Comparison of ENCODE assay signal across 8 cellular contexts in the genomic region with DNA sequence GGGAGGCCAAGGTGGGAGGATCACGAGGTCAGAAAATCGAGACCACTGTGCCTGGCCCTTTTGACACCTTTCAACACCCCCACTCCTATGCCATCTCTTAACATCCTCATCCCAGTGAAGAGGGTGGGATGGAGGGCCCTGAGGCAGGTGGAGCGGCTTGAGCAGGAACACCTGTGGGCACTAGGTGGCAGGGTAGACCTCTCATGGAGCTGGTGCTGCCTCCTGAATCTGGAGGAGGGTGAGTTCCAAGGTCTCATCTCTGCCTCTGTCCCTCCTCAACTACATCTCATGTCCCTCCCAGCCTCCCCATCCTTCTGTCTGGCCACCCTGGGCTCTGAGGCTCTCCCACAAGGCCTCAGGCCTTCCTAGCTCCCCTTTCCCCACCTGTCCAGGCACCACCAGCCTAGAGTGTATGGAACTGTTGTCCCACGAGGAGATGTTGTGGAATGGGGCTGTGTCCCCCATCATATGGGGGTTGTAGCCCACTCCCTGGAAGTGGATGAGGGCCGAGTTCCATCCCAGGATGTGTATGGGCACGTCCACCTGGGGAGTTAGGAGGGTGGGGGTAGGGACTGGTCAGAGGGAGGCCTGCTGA. TPM values are rescaled to one million over a fixed set of nuclear protein-coding genes. Genes with fewer than 3 reads are reported as not detected.
DNase-seq lines count a peak whose midpoint lies in the region; ATAC-seq, FAIRE-seq and TF ChIP-seq lines count a peak whose summit lies in the region.

No MANE protein-coding gene starts in this region.

- dilution Hi-C loops in keratinocyte (cut with MboI; ENCODE audit: extremely low pct_ligation_motif_present, low sequenced_read_pairs), result no loop called here

- peak; percentile 67 for TF ChIP-seq CTCF in C4-2B (conservative IDR thresholded peaks at IDR 0.05)
- peak; percentile 79 for TF ChIP-seq CTCF in GM12875 (IDR thresholded peaks at IDR 0.05; ENCODE audit: borderline replicate concordance, insufficient read depth, low read depth, low read length)
- peak; percentile 84 for TF ChIP-seq CTCF in Panc1 (IDR thresholded peaks at IDR 0.05)
- peak; percentile 60 to 89 (median 80) for TF ChIP-seq CTCF in keratinocyte (optimal IDR thresholded peaks at IDR 0.05 in 1 of 3, IDR thresholded peaks at IDR 0.05 in 1 of 3, conservative IDR thresholded peaks at IDR 0.05 in 1 of 3; ENCODE audit: extremely low read depth in 1 of 3, insufficient read depth in 2 of 3, low read length in 3 of 3)
- TF ChIP-seq CTCF in gastrocnemius medialis (IDR thresholded peaks at IDR 0.05 in 4 of 5, conservative IDR thresholded peaks at IDR 0.05 in 1 of 5), result no peak

- H4K20me1 ChIP-seq in keratinocyte (ENCODE audit: control insufficient read depth, extremely low read depth, insufficient read depth, low read length), result no peaks in the 10 kb centered on the region

- no peaks in the 10 kb centered on the region for H3K36me3 ChIP-seq in Panc1 (ENCODE audit: control insufficient read depth, insufficient read depth, low read length)
- H3K36me3 ChIP-seq in keratinocyte (ENCODE audit: control insufficient read depth in 2 of 2, extremely low read depth in 1 of 2, insufficient read depth in 2 of 2, low read length in 2 of 2), result no peaks in the 10 kb centered on the region
- no peaks in the 10 kb centered on the region for H3K36me3 ChIP-seq in gastrocnemius medialis

- no peak overlapping the region for H2AFZ ChIP-seq in keratinocyte (ENCODE audit: control insufficient read depth, low read length)

- H3K9me3 ChIP-seq in Panc1 (ENCODE audit: control insufficient read depth, insufficient read depth, low read depth, low read length) (no peaks in the 10 kb centered on the region), keratinocyte (ENCODE audit: control insufficient read depth, low read depth, low read length) (no peaks in the 10 kb centered on the region), gastrocnemius medialis (no peaks in the 10 kb centered on the region)

- no peaks in the 10 kb centered on the region for H3K27me3 ChIP-seq in Panc1 (ENCODE audit: control insufficient read depth, insufficient read depth, low read length)
- H3K27me3 ChIP-seq in keratinocyte (ENCODE audit: control insufficient read depth, extremely low read depth, insufficient read depth, low read length), result peaks cover 2% of the 10 kb centered on the region
- peaks cover 9 to 16% (median 15%) of the 10 kb centered on the region in 3 donors for H3K27me3 ChIP-seq in gastrocnemius medialis

- H3K9me1 ChIP-seq in keratinocyte (ENCODE audit: control insufficient read depth, extremely low read depth, insufficient read depth, low read length), result no peaks in the 10 kb centered on the region

- BruUV-seq in Panc1 (replicated peaks; lab: Mats Ljungman, UMichigan), result no TSS peak

- H3K27ac ChIP-seq in C4-2B (no peak overlapping the region), Panc1 (ENCODE audit: low read length) (no peak overlapping the region), keratinocyte (ENCODE audit: control insufficient read depth, insufficient read depth, low read length) (no peak overlapping the region), gastrocnemius medialis (no peak overlapping the region)

- no peak for TF ChIP-seq POLR2A in gastrocnemius medialis (IDR thresholded peaks at IDR 0.05)

- H3K4me2 ChIP-seq in keratinocyte (ENCODE audit: control insufficient read depth, extremely low read depth, insufficient read depth, low read depth, low read length), result no peak overlapping the region

- no peak for DNase-seq in Panc1 (ENCODE audit: low read depth, low spot score)
- DNase-seq in keratinocyte (ENCODE audit: low read depth, low spot score), result no peak
- no peak for DNase-seq in Ammon's horn (ENCODE audit: low spot score)
- DNase-seq in gastrocnemius medialis, result no peak

- in situ Hi-C loops in Panc1 (cut with HindIII; ENCODE audit: low pct_unique_long_range_greater_than_20kb, low sequenced_read_pairs), result no loop called here
- in situ Hi-C loops in gastrocnemius medialis (cut with MboI; ENCODE audit: low sequenced_read_pairs in 4 of 4), result loop anchor here in 1 of 4 donors (25.0 kb wide), 1 partner anchor 302 kb away; a partner anchor contains a TSS

- ATAC-seq in Panc1 (peak; percentile 93), gastrocnemius medialis (no peak), HG02588 (IDR thresholded peaks at IDR 0.05; ENCODE audit: unreplicated experiment) (no peak), HG03097 (IDR thresholded peaks at IDR 0.05; ENCODE audit: low FRiP score, unreplicated experiment) (no peak)

- no peaks in the 10 kb centered on the region for H3K79me2 ChIP-seq in keratinocyte (ENCODE audit: control insufficient read depth, insufficient read depth, low read length)

- H3K4me3 ChIP-seq in GM12875 (ENCODE audit: low read depth, low read length) (no peak overlapping the region), Panc1 (ENCODE audit: low read depth in 2 of 2, low read length in 2 of 2) (no peak overlapping the region), keratinocyte (ENCODE audit: control insufficient read depth in 2 of 3, extremely low read depth in 1 of 3, insufficient read depth in 2 of 3, low read depth in 1 of 3, low read length in 3 of 3) (no peak overlapping the region), gastrocnemius medialis (no peak overlapping the region)

- intact Hi-C loops in Panc1 (cut with micrococcal nuclease; ENCODE audit: unreplicated experiment), result no loop called here
- intact Hi-C loops in gastrocnemius medialis (cut with DNase I; ENCODE audit: low total_unique reads), result no loop called here

- CTCF ChIA-PET in Panc1 (lab: Charles Lee), result interaction anchor here (0.6 to 2.0 kb wide), 10 partner anchors 15 to 145 kb away, joined by 3 to 12 read pairs (median 5); no protein-coding TSS in a partner anchor

- H3K9ac ChIP-seq in keratinocyte (ENCODE audit: control insufficient read depth, extremely low read depth, insufficient read depth, low read length), result no peak overlapping the region

- H3K4me1 ChIP-seq in Panc1 (ENCODE audit: control insufficient read depth, insufficient read depth, low read length) (no peaks in the 10 kb centered on the region), keratinocyte (ENCODE audit: control insufficient read depth, extremely low read depth, insufficient read depth, low read length) (no peaks in the 10 kb centered on the region), gastrocnemius medialis (no peaks in the 10 kb centered on the region)

- POLR2A ChIA-PET in Panc1 (lab: Charles Lee), result interaction anchor here (0.6 to 0.7 kb wide), 2 partner anchors 107 to 478 kb away, joined by 3 to 6 read pairs; no protein-coding TSS in a partner anchor

- peak; percentile 58 for FAIRE-seq in keratinocyte (lab: Jason Lieb, UNC)

RNA-seq across cellular contexts. Expression of a gene that starts 17.0 kb away (rescaled TPM):
- total RNA-seq in Panc1 (2021; ENCODE audit: unreplicated experiment) (not detected), gastrocnemius medialis (not detected)
- polyA plus RNA-seq in Panc1 (2012; ENCODE audit: insufficient read length), result not detected
- polyA plus RNA-seq in keratinocyte, result not detected in 3 replicates
- polyA plus RNA-seq in keratinocyte (2011; ENCODE audit: low read depth), result not detected
- not detected in 2 replicates for polyA plus RNA-seq in keratinocyte (2011; cell fraction: cytosol; rRNA removed)
- polyA plus RNA-seq in keratinocyte (2011; cell fraction: nucleus; rRNA removed), result not detected in 2 replicates
- polyA plus RNA-seq in keratinocyte (2012; ENCODE audit: low replicate concordance), result not detected in 2 replicates
- polyA minus RNA-seq in keratinocyte, result not detected in 3 replicates
- polyA minus RNA-seq in keratinocyte (2011; cell fraction: cytosol; rRNA and poly(A)+ RNA removed), result not detected
- not detected in 2 replicates for polyA minus RNA-seq in keratinocyte (2011; cell fraction: nucleus; rRNA and poly(A)+ RNA removed)

RNA-seq across cellular contexts. Expression of a gene that starts 25.3 kb away (rescaled TPM):
- total RNA-seq in Panc1 (2021; ENCODE audit: unreplicated experiment), result not detected
- not detected for polyA plus RNA-seq in Panc1 (2012; ENCODE audit: insufficient read length)
- not detected in 3 replicates for polyA plus RNA-seq in keratinocyte
- polyA plus RNA-seq in keratinocyte (2011; ENCODE audit: low read depth), result not detected
- not detected in 2 replicates for polyA plus RNA-seq in keratinocyte (2011; cell fraction: cytosol; rRNA removed)
- not detected in 2 replicates for polyA plus RNA-seq in keratinocyte (2011; cell fraction: nucleus; rRNA removed)
- polyA plus RNA-seq in keratinocyte (2012; ENCODE audit: low replicate concordance), result not detected in 2 replicates
- polyA minus RNA-seq in keratinocyte, result not detected in 3 replicates
- polyA minus RNA-seq in keratinocyte (2011; cell fraction: cytosol; rRNA and poly(A)+ RNA removed), result not detected
- polyA minus RNA-seq in keratinocyte (2011; cell fraction: nucleus; rRNA and poly(A)+ RNA removed), result not detected in 2 replicates
- total RNA-seq in gastrocnemius medialis, result not detected

RNA-seq across cellular contexts. Expression of a gene that starts 31.1 kb away (rescaled TPM):
- total RNA-seq in Panc1 (2021; ENCODE audit: unreplicated experiment) (0.33 TPM), gastrocnemius medialis (under 1 TPM in 1 of 4 donors, not detected in 3; 0.09 TPM)
- 0.10 TPM for polyA plus RNA-seq in Panc1 (2012; ENCODE audit: insufficient read length)
- not detected in 3 replicates for polyA plus RNA-seq in keratinocyte
- polyA plus RNA-seq in keratinocyte (2011; ENCODE audit: low read depth), result not detected
- not detected in 2 replicates for polyA plus RNA-seq in keratinocyte (2011; cell fraction: cytosol; rRNA removed)
- 0.05 and 0.37 TPM in 2 replicates for polyA plus RNA-seq in keratinocyte (2011; cell fraction: nucleus; rRNA removed)
- polyA plus RNA-seq in keratinocyte (2012; ENCODE audit: low replicate concordance), result not detected in 2 replicates
- not detected in 3 replicates for polyA minus RNA-seq in keratinocyte
- polyA minus RNA-seq in keratinocyte (2011; cell fraction: cytosol; rRNA and poly(A)+ RNA removed), result not detected
- not detected in 2 replicates for polyA minus RNA-seq in keratinocyte (2011; cell fraction: nucleus; rRNA and poly(A)+ RNA removed)

RNA-seq across cellular contexts. Expression of a gene that starts 50.5 kb away (rescaled TPM):
- 0.23 TPM for total RNA-seq in Panc1 (2021; ENCODE audit: unreplicated experiment)
- polyA plus RNA-seq in Panc1 (2012; ENCODE audit: insufficient read length), result 0.15 TPM
- polyA plus RNA-seq in keratinocyte, result not detected in 3 replicates
- polyA plus RNA-seq in keratinocyte (2011; ENCODE audit: low read depth), result not detected
- not detected in 2 replicates for polyA plus RNA-seq in keratinocyte (2011; cell fraction: cytosol; rRNA removed)
- polyA plus RNA-seq in keratinocyte (2011; cell fraction: nucleus; rRNA removed), result 0.05 TPM in 1 of 2 replicates, not detected in the other
- polyA plus RNA-seq in keratinocyte (2012; ENCODE audit: low replicate concordance), result not detected in 2 replicates
- 0.30 TPM in 1 of 3 replicates, not detected in the others for polyA minus RNA-seq in keratinocyte
- polyA minus RNA-seq in keratinocyte (2011; cell fraction: cytosol; rRNA and poly(A)+ RNA removed), result not detected
- 0.21 TPM in 1 of 2 replicates, not detected in the other for polyA minus RNA-seq in keratinocyte (2011; cell fraction: nucleus; rRNA and poly(A)+ RNA removed)
- under 1 TPM in 1 of 4 donors, not detected in 3; 0.27 TPM for total RNA-seq in gastrocnemius medialis

RNA-seq across cellular contexts. Expression of a gene that starts 50.8 kb away (rescaled TPM):
- total RNA-seq in Panc1 (2021; ENCODE audit: unreplicated experiment), result 1.3 TPM
- 1.8 TPM for polyA plus RNA-seq in Panc1 (2012; ENCODE audit: insufficient read length)
- 0.03 TPM in 2 of 3 replicates, not detected in the other for polyA plus RNA-seq in keratinocyte
- not detected for polyA plus RNA-seq in keratinocyte (2011; ENCODE audit: low read depth)
- polyA plus RNA-seq in keratinocyte (2011; cell fraction: cytosol; rRNA removed), result 0.04 and 0.08 TPM in 2 replicates
- polyA plus RNA-seq in keratinocyte (2011; cell fraction: nucleus; rRNA removed), result 0.08 and 0.12 TPM in 2 replicates
- polyA plus RNA-seq in keratinocyte (2012; ENCODE audit: low replicate concordance), result 0.08 TPM in 1 of 2 replicates, not detected in the other
- polyA minus RNA-seq in keratinocyte, result 0.30 TPM in 1 of 3 replicates, not detected in the others
- polyA minus RNA-seq in keratinocyte (2011; cell fraction: cytosol; rRNA and poly(A)+ RNA removed), result not detected
- polyA minus RNA-seq in keratinocyte (2011; cell fraction: nucleus; rRNA and poly(A)+ RNA removed), result not detected in 2 replicates
- not detected for total RNA-seq in gastrocnemius medialis

Comparison
In these comparisons a context has a peak if more than half of its experiments do, and no peak if none do; other contexts are left out.
1. CTCF ChIP-seq: peak in C4-2B (single experiment), GM12875 (single experiment), Panc1 (single experiment) and keratinocyte (3 of 3); none in gastrocnemius medialis (0 of 5).